In genomic region chr1:34057347-34057746, GRCh38 we compare ENCODE assay signal across 19 cellular contexts.
A peak's percentile ranks its signal among the peaks of the same experiment; 100 is the strongest.
DNase-seq lines count a peak whose midpoint lies in the region; ATAC-seq and TF ChIP-seq lines count a peak whose summit lies in the region.
"Had no signal": no experiment of that assay in that cellular context is flagged by ENCODE, and none has a peak within 500 bp of the region (broad histone marks: within the 10 kb centered on the region; RNA-seq: fewer than 3 reads in every experiment).

No MANE protein-coding gene starts in this region.

- no peak for TF ChIP-seq CTCF in WTC11 (IDR thresholded peaks at IDR 0.05)

- no peak overlapping the region for H3K4me3 Mint-ChIP-seq in WTC11
- no peak overlapping the region for H3K4me3 Mint-ChIP-seq in activated T-helper 1 cell treated with anti-CD3 and anti-CD28 coated beads, Interleukin-12 subunit alpha, Interleukin-12 subunit beta, Interleukin-2, Interleukin-4 antibody, amounts not matched to agents 30 ng/mL and 10 ng/mL and 1 ng/mL, durations not matched to agents 14 hours and 24 hours and 36 hours
- H3K4me3 Mint-ChIP-seq: activated naive CD8-positive, alpha-beta T cell treated with anti-CD3 and anti-CD28 coated beads, Interleukin-2, amount 10 ng/mL, durations not matched to agents 7 days and 5 days had no signal

- no peaks in the 10 kb centered on the region for H3K36me3 ChIP-seq in H7 (replicated peaks; ENCODE audit: control insufficient read depth, insufficient read depth, low read length)
- H3K36me3 ChIP-seq: pancreas, uterus had no signal

- intact Hi-C loops in activated T-helper 1 cell treated with anti-CD3 and anti-CD28 coated beads, Interleukin-12 subunit alpha, Interleukin-12 subunit beta, Interleukin-2, Interleukin-4 antibody, amounts not matched to agents 30 ng/mL and 10 ng/mL and 1 ng/mL, durations not matched to agents 14 hours and 24 hours and 36 hours (cut with micrococcal nuclease), result no loop called here

- no peaks in the 10 kb centered on the region for H3K9me3 Mint-ChIP-seq in WTC11
- H3K9me3 Mint-ChIP-seq in activated T-helper 1 cell treated with anti-CD3 and anti-CD28 coated beads, Interleukin-12 subunit alpha, Interleukin-12 subunit beta, Interleukin-2, Interleukin-4 antibody, amounts not matched to agents 30 ng/mL and 10 ng/mL and 1 ng/mL, durations not matched to agents 14 hours and 24 hours and 36 hours, result no peaks in the 10 kb centered on the region
- H3K9me3 Mint-ChIP-seq: activated naive CD8-positive, alpha-beta T cell treated with anti-CD3 and anti-CD28 coated beads, Interleukin-2, amount 10 ng/mL, durations not matched to agents 7 days and 5 days had no signal

- peak; percentile 81 for DNase-seq in COR-L47 (lab: John Stamatoyannopoulos, UW)
- DNase-seq in H7, result peak; percentile 81
- DNase-seq in WTC11 (ENCODE audit: low spot score), result peak; percentile 51
- DNase-seq in iPS-NIHi11 (ENCODE audit: low spot score), result peak; percentile 65
- no peak for DNase-seq in activated T-helper 1 cell treated with anti-CD3 and anti-CD28 coated beads, Interleukin-12 subunit alpha, Interleukin-12 subunit beta, Interleukin-2, Interleukin-4 antibody, amounts not matched to agents 30 ng/mL and 10 ng/mL and 1 ng/mL, durations not matched to agents 14 hours and 24 hours and 36 hours (ENCODE audit: low spot score)
- no peak for DNase-seq in AML-193 (lab: John Stamatoyannopoulos, UW)
- DNase-seq in GM19238 (ENCODE audit: insufficient read length, low spot score), result no peak
- DNase-seq: activated CD4-positive, alpha-beta T cell treated with anti-CD3 and anti-CD28 coated beads, Interleukin-2, amount 50 U/mL, for 48 hours; activated CD4-positive, CD25-positive, alpha-beta regulatory T cell; activated CD8-positive, alpha-beta memory T cell treated with anti-CD3 and anti-CD28 coated beads, Interleukin-2, amount 50 U/mL, for 48 hours; activated naive CD8-positive, alpha-beta T cell treated with anti-CD3 and anti-CD28 coated beads, Interleukin-2, amount 10 ng/mL, durations not matched to agents 7 days and 5 days; effector CD4-positive, alpha-beta T cell; foreskin keratinocyte; kidney glomerular epithelial cell; mesenchymal stem cell; NCI-H187; pancreas; T1000; uterus had no signal

- ATAC-seq in WTC11, result peak; percentile 90
- ATAC-seq: foreskin keratinocyte, pancreas had no signal

- CTCF ChIA-PET in WTC11 (lab: Charles Lee), result interaction anchor here (0.8 to 4.6 kb wide), 8 partner anchors 13 to 686 kb away, joined by 3 to 23 read pairs (median 4); no protein-coding TSS in a partner anchor

- H3K4me1 Mint-ChIP-seq in WTC11, result peaks cover 25% of the 10 kb centered on the region
- H3K4me1 Mint-ChIP-seq in activated T-helper 1 cell treated with anti-CD3 and anti-CD28 coated beads, Interleukin-12 subunit alpha, Interleukin-12 subunit beta, Interleukin-2, Interleukin-4 antibody, amounts not matched to agents 30 ng/mL and 10 ng/mL and 1 ng/mL, durations not matched to agents 14 hours and 24 hours and 36 hours (ENCODE audit: low read depth), result no peaks in the 10 kb centered on the region
- H3K4me1 Mint-ChIP-seq: activated naive CD8-positive, alpha-beta T cell treated with anti-CD3 and anti-CD28 coated beads, Interleukin-2, amount 10 ng/mL, durations not matched to agents 7 days and 5 days had no signal

- H3K27ac Mint-ChIP-seq in WTC11, result no peak overlapping the region
- H3K27ac Mint-ChIP-seq in activated T-helper 1 cell treated with anti-CD3 and anti-CD28 coated beads, Interleukin-12 subunit alpha, Interleukin-12 subunit beta, Interleukin-2, Interleukin-4 antibody, amounts not matched to agents 30 ng/mL and 10 ng/mL and 1 ng/mL, durations not matched to agents 14 hours and 24 hours and 36 hours, result no peak overlapping the region
- H3K27ac Mint-ChIP-seq: activated naive CD8-positive, alpha-beta T cell treated with anti-CD3 and anti-CD28 coated beads, Interleukin-2, amount 10 ng/mL, durations not matched to agents 7 days and 5 days had no signal

- no peaks in the 10 kb centered on the region for H3K36me3 Mint-ChIP-seq in WTC11
- H3K36me3 Mint-ChIP-seq in activated T-helper 1 cell treated with anti-CD3 and anti-CD28 coated beads, Interleukin-12 subunit alpha, Interleukin-12 subunit beta, Interleukin-2, Interleukin-4 antibody, amounts not matched to agents 30 ng/mL and 10 ng/mL and 1 ng/mL, durations not matched to agents 14 hours and 24 hours and 36 hours (ENCODE audit: low read depth), result no peaks in the 10 kb centered on the region
- H3K36me3 Mint-ChIP-seq: activated naive CD8-positive, alpha-beta T cell treated with anti-CD3 and anti-CD28 coated beads, Interleukin-2, amount 10 ng/mL, durations not matched to agents 7 days and 5 days had no signal

- H3K4me3 ChIP-seq in H7 (ENCODE audit: insufficient read depth, low read depth, low read length), result no peak overlapping the region
- H3K4me3 ChIP-seq: pancreas, uterus had no signal

- H3K27me3 ChIP-seq in H7 (ENCODE audit: control insufficient read depth, insufficient read depth, low read length), result no peaks in the 10 kb centered on the region
- H3K27me3 ChIP-seq: foreskin keratinocyte, pancreas, uterus had no signal

- POLR2A ChIA-PET in WTC11 (lab: Charles Lee), result no interaction called here

- no peaks in the 10 kb centered on the region for H3K27me3 Mint-ChIP-seq in WTC11 (ENCODE audit: low read depth)
- no peaks in the 10 kb centered on the region for H3K27me3 Mint-ChIP-seq in activated T-helper 1 cell treated with anti-CD3 and anti-CD28 coated beads, Interleukin-12 subunit alpha, Interleukin-12 subunit beta, Interleukin-2, Interleukin-4 antibody, amounts not matched to agents 30 ng/mL and 10 ng/mL and 1 ng/mL, durations not matched to agents 14 hours and 24 hours and 36 hours (ENCODE audit: insufficient read depth)
- H3K27me3 Mint-ChIP-seq: activated naive CD8-positive, alpha-beta T cell treated with anti-CD3 and anti-CD28 coated beads, Interleukin-2, amount 10 ng/mL, durations not matched to agents 7 days and 5 days had no signal

TF ChIP-seq in WTC11, 78 proteins besides CTCF, POLR2A, EP300 and RAD21:
- peak; percentile 61 for TF ChIP-seq ZNF121 (CRISPR knock-in tag; IDR thresholded peaks at IDR 0.05)
- no peak for TF ChIP-seq PRDM15 (CRISPR knock-in tag; IDR thresholded peaks at IDR 0.05)

Comparison
In these comparisons a context has a peak if more than half of its experiments do, and no peak if none do; other contexts are left out.
1. DNase-seq: peak in COR-L47 (single experiment), H7 (single experiment), WTC11 (single experiment) and iPS-NIHi11 (single experiment); none in activated T-helper 1 cell treated with anti-CD3 and anti-CD28 coated beads, Interleukin-12 subunit alpha, Interleukin-12 subunit beta, Interleukin-2, Interleukin-4 antibody, amounts not matched to agents 30 ng/mL and 10 ng/mL and 1 ng/mL, durations not matched to agents 14 hours and 24 hours and 36 hours (single experiment), AML-193 (0 of 2) and GM19238 (single experiment).